10 cellular contexts compared by ENCODE assay signal in the genomic region with DNA sequence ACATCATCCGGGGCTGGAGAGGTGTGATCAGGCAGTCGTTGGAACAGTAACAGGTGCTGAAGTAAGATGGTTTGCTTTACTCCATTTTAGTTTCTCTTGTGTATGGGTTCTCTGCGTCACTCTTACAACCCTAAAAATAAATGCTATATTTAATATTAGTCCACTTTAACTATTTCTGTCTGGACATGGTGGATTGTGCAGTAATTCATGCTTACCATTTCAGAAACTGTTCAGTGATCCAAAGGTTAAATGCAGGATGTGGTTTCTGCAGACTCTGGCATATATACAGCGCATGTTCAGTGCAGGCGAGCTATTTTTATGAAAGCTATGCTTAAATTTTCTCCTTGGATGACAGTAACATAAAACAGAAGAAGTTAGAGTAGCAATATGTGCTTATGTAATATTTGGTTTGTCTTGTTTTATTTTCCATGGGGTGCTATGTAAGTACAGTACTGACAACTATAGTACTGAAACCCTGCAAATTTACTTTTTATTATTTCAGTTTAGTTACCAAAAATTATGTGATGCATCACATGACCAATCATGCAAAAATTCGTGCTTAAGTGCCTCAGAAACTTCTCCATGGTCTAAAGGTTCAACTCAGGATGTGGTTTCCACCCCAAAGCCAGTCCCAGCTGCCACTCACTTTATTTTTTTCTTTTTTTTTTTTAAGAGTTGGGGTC. TPM values are rescaled to one million over a fixed set of nuclear protein-coding genes. Genes with fewer than 3 reads are reported as not detected.
A peak's percentile ranks its signal among the peaks of the same experiment; 100 is the strongest.
DNase-seq lines count a peak whose midpoint lies in the region; ATAC-seq, FAIRE-seq and TF ChIP-seq lines count a peak whose summit lies in the region.
"Had no signal": no experiment of that assay in that cellular context is flagged by ENCODE, and none has a peak within 500 bp of the region (broad histone marks: within the 10 kb centered on the region; RNA-seq: fewer than 3 reads in every experiment).

No MANE protein-coding gene starts in this region.

- H3K27ac ChIP-seq in lower lobe of right lung (no peak overlapping the region), small intestine (ENCODE audit: low read depth in 1 of 2, low read length in 1 of 2) (no peak overlapping the region)

- H3K9me3 ChIP-seq in mucosa of descending colon: no peaks in the 10 kb centered on the region
- H3K9me3 ChIP-seq in lower lobe of right lung: no peaks in the 10 kb centered on the region
- H3K9me3 ChIP-seq in small intestine (ENCODE audit: control insufficient read depth, low read depth): no peaks in the 10 kb centered on the region

- H3K4me3 Mint-ChIP-seq in activated T-cell treated with anti-CD3 and anti-CD28 coated beads, Interleukin-2, amount 50 U/mL, for 4 hours: peak overlapping the region; percentile 40

- TF ChIP-seq CTCF in mucosa of descending colon (IDR thresholded peaks at IDR 0.05) (no peak), lower lobe of right lung (IDR thresholded peaks at IDR 0.05) (no peak)

- WGBS in small intestine, 3 donors: 31 to 49% (median 47%) methylated on average over 6 of the region's 6 CpGs

- H3K36me3 Mint-ChIP-seq in activated T-cell treated with anti-CD3 and anti-CD28 coated beads, Interleukin-2, amount 50 U/mL, for 4 hours (ENCODE audit: insufficient read depth): no peaks in the 10 kb centered on the region

- H3K27me3 Mint-ChIP-seq in activated T-cell treated with anti-CD3 and anti-CD28 coated beads, Interleukin-2, amount 50 U/mL, for 4 hours (ENCODE audit: low read depth): no peaks in the 10 kb centered on the region

- peak; percentile 60 to 68 for ATAC-seq in activated T-cell treated with anti-CD3 and anti-CD28 coated beads, Interleukin-2, amount 50 U/mL, for 4 hours
- ATAC-seq in HG02970 (IDR thresholded peaks at IDR 0.05; ENCODE audit: low FRiP score, unreplicated experiment): peak; percentile 79
- ATAC-seq in mucosa of descending colon: peak; percentile 56
- no peak for ATAC-seq in lower lobe of right lung

- H3K4me1 ChIP-seq in mucosa of descending colon (ENCODE audit: low read depth) (no peaks in the 10 kb centered on the region), lower lobe of right lung (peaks cover 26% of the 10 kb centered on the region), small intestine (ENCODE audit: control insufficient read depth in 2 of 2, insufficient read depth in 1 of 2, low read depth in 1 of 2, low read length in 1 of 2) (peaks cover 3 to 7% of the 10 kb centered on the region in 2 donors)

- FAIRE-seq in small intestine (lab: Jason Lieb, UNC): no peak

- H3K4me3 ChIP-seq in mucosa of descending colon (no peak overlapping the region), lower lobe of right lung (no peak overlapping the region), small intestine (ENCODE audit: low read depth in 1 of 2, low read length in 2 of 2) (no peak overlapping the region)

- no peak for DNase-seq in activated T-cell treated with anti-CD3 and anti-CD28 coated beads, Interleukin-2, amount 50 U/mL, for 4 hours
- DNase-seq in activated T-cell treated with anti-CD3 and anti-CD28 coated beads, Interleukin-2, amount 50 U/mL, for 48 hours: no peak
- DNase-seq in SIG-M5 (lab: John Stamatoyannopoulos, UW): peak; percentile 14
- no peak for DNase-seq in mucosa of descending colon
- DNase-seq in lower lobe of right lung: no peak
- no peak for DNase-seq in small intestine
- DNase-seq in COR-L47 (lab: John Stamatoyannopoulos, UW): no peak

- H3K9me3 Mint-ChIP-seq in activated T-cell treated with anti-CD3 and anti-CD28 coated beads, Interleukin-2, amount 50 U/mL, for 4 hours: peaks cover 6% of the 10 kb centered on the region

- H3K27me3 ChIP-seq in lower lobe of right lung (ENCODE audit: low read depth): no peaks in the 10 kb centered on the region
- no peaks in the 10 kb centered on the region for H3K27me3 ChIP-seq in small intestine (ENCODE audit: control insufficient read depth in 2 of 2, insufficient read depth in 2 of 2, low read length in 2 of 2)

- peaks cover 50% of the 10 kb centered on the region for H3K4me1 Mint-ChIP-seq in activated T-cell treated with anti-CD3 and anti-CD28 coated beads, Interleukin-2, amount 50 U/mL, for 4 hours (ENCODE audit: low read depth)

- H3K36me3 ChIP-seq in mucosa of descending colon (ENCODE audit: low read depth): no peaks in the 10 kb centered on the region
- H3K36me3 ChIP-seq in lower lobe of right lung: no peaks in the 10 kb centered on the region
- no peaks in the 10 kb centered on the region for H3K36me3 ChIP-seq in small intestine (ENCODE audit: control insufficient read depth in 2 of 2, insufficient read depth in 2 of 2, low read length in 2 of 2)

- intact Hi-C loops in mucosa of descending colon (cut with DNase I, micrococcal nuclease): no loop called here
- intact Hi-C loops in lower lobe of right lung (cut with DNase I): no loop called here

RNA-seq across cellular contexts. Expression of a gene that starts 46.6 kb away (rescaled TPM):
- total RNA-seq in activated T-cell treated with anti-CD3 and anti-CD28 coated beads, Interleukin-2, amount 50 U/mL, for 4 hours: not detected
- total RNA-seq in mucosa of descending colon (1 to 10 TPM in 1 of 3 donors, under 1 TPM in 2; 0.61 to 1.9 (median 0.87) TPM), lower lobe of right lung (2.5 TPM)
- polyA plus RNA-seq in small intestine: 1 to 10 TPM in 1 of 3 donors, under 1 TPM in 1, not detected in 1; 0.27 to 1.1 TPM
- total RNA-seq: activated CD8-positive, alpha-beta memory T cell treated with anti-CD3 and anti-CD28 coated beads for 36 hours; mononuclear cell had no signal

Comparison
In these comparisons a context has a peak if more than half of its experiments do, and no peak if none do; other contexts are left out.
1. ATAC-seq: peak in activated T-cell treated with anti-CD3 and anti-CD28 coated beads, Interleukin-2, amount 50 U/mL, for 4 hours (2 of 2), HG02970 (single experiment) and mucosa of descending colon (single experiment); none in lower lobe of right lung (0 of 2).